In the genomic region with DNA sequence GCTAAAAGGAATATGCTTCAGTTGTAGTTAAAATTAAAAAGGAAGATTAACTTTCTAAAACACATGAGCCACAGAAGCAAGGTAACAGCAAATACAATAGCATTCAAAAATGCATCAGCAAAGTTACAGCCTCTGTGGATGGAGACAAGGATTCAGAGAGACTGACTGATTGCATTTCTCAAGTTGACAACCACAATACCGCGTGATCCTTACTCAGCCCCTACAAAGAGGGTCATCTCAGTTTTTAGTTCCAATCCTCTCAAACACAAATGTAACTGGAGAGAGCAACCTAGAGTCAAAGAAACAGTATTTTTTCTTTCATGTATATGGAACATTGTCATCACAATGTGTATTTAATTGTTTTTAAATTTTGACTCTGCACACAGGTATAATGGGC, we compare ENCODE assay signal across 22 cellular contexts. TPM values are rescaled to one million over a fixed set of nuclear protein-coding genes. Genes with fewer than 3 reads are reported as not detected.
DNase-seq lines count a peak whose midpoint lies in the region; ATAC-seq, FAIRE-seq and TF ChIP-seq lines count a peak whose summit lies in the region.
"Had no signal": no experiment of that assay in that cellular context is flagged by ENCODE, and none has a peak within 500 bp of the region (broad histone marks: within the 10 kb centered on the region; RNA-seq: fewer than 3 reads in every experiment).

No MANE protein-coding gene starts in this region.

- H3K27ac ChIP-seq in left ventricle myocardium inferior (replicated peaks): peak overlapping the region; percentile 74
- H3K27ac ChIP-seq in endothelial cell of umbilical vein (ENCODE audit: insufficient read depth, low read depth, low read length): no peak overlapping the region
- H3K27ac ChIP-seq in sigmoid colon: peak overlapping the region in 3 of 4 donors; percentile 63 to 69 (median 69)
- H3K27ac ChIP-seq: SJCRH30, WERI-Rb-1 had no signal

- no peak for TF ChIP-seq CTCF in left ventricle myocardium inferior (IDR thresholded peaks at IDR 0.05; ENCODE audit: borderline replicate concordance)
- no peak for TF ChIP-seq CTCF in endothelial cell of umbilical vein (IDR thresholded peaks at IDR 0.05; ENCODE audit: extremely low read depth in 1 of 2, insufficient read depth in 1 of 2, low read depth in 1 of 2, low read length in 2 of 2)
- TF ChIP-seq CTCF in sigmoid colon (IDR thresholded peaks at IDR 0.05): no peak

- H3K4me2 ChIP-seq in endothelial cell of umbilical vein (ENCODE audit: insufficient read depth, low read length): no peak overlapping the region
- H3K4me2 ChIP-seq: GM23338 had no signal

- intact Hi-C loops in left ventricle myocardium inferior (cut with micrococcal nuclease) (no loop called here), left cardiac atrium (cut with DNase I) (no loop called here), endothelial cell of umbilical vein (cut with micrococcal nuclease) (no loop called here), sigmoid colon (cut with DNase I) (no loop called here)

- dilution Hi-C loops in endothelial cell of umbilical vein (cut with MboI; ENCODE audit: extremely low pct_ligation_motif_present, low sequenced_read_pairs): no loop called here

- CTCF ChIA-PET in endothelial cell of umbilical vein (lab: Charles Lee): interaction anchor here (0.8 kb wide), 1 partner anchor 17 kb away, joined by 3 read pairs; no protein-coding TSS in a partner anchor

- H3K36me3 ChIP-seq in left ventricle myocardium inferior: no peaks in the 10 kb centered on the region
- H3K36me3 ChIP-seq in endothelial cell of umbilical vein (ENCODE audit: control insufficient read depth in 2 of 2, extremely low read depth in 1 of 2, insufficient read depth in 2 of 2, low read length in 2 of 2): no peaks in the 10 kb centered on the region
- no peaks in the 10 kb centered on the region for H3K36me3 ChIP-seq in sigmoid colon
- H3K36me3 ChIP-seq: SJCRH30, WERI-Rb-1 had no signal

- H3K9me3 ChIP-seq in left ventricle myocardium inferior (replicated peaks): no peaks in the 10 kb centered on the region
- no peaks in the 10 kb centered on the region for H3K9me3 ChIP-seq in endothelial cell of umbilical vein (replicated peaks; ENCODE audit: control insufficient read depth, insufficient read depth, low read length)
- no peaks in the 10 kb centered on the region for H3K9me3 ChIP-seq in sigmoid colon
- H3K9me3 ChIP-seq: SJCRH30 had no signal

- TF ChIP-seq EP300 in sigmoid colon (IDR thresholded peaks at IDR 0.05): no peak

- H3K9ac ChIP-seq in endothelial cell of umbilical vein (replicated peaks; ENCODE audit: extremely low read depth, insufficient read depth, low read length): no peak overlapping the region

- no peaks in the 10 kb centered on the region for H3K79me2 ChIP-seq in endothelial cell of umbilical vein (ENCODE audit: control insufficient read depth, insufficient read depth, low read length)

- BruUV-seq in endothelial cell of umbilical vein (replicated peaks; lab: Mats Ljungman, UMichigan): no TSS peak

- H3K4me3 ChIP-seq in left ventricle myocardium inferior (no peak overlapping the region), endothelial cell of umbilical vein (replicated peaks in 1 of 3; ENCODE audit: insufficient read depth in 1 of 3, low read depth in 1 of 3, low read length in 3 of 3) (no peak overlapping the region), sigmoid colon (no peak overlapping the region)
- H3K4me3 ChIP-seq: GM23338, SJCRH30 had no signal

- DNase-seq in left ventricle myocardium inferior (no peak), left cardiac atrium (no peak), endothelial cell of umbilical vein (ENCODE audit: low read depth, low spot score) (no peak), sigmoid colon (no peak)
- no peak for DNase-seq in stimulated activated naive CD8-positive, alpha-beta T cell treated with anti-CD3 and anti-CD28 coated beads, Interleukin-15, Interleukin-2, amounts not matched to agents 100 U/mL and 50 U/mL, for 24 hours
- no peak for DNase-seq in activated CD4-positive, alpha-beta T cell treated with anti-CD3 and anti-CD28 coated beads, Interleukin-2, amount 50 U/mL, for 48 hours
- no peak for DNase-seq in stimulated activated CD8-positive, alpha-beta memory T cell treated with anti-CD3 and anti-CD28 coated beads, Interleukin-4, amount 100 ng/mL, for 48 hours
- DNase-seq in stimulated activated naive CD4-positive, alpha-beta T cell treated with Interleukin-2 at 50 U/mL for 16 hours (lab: John Stamatoyannopoulos, UW): no peak
- DNase-seq: ACHN; activated CD4-positive, alpha-beta memory T cell treated with anti-CD3 and anti-CD28 coated beads, Interleukin-2, amount 10 ng/mL, durations not matched to agents 7 days and 5 days; activated naive CD4-positive, alpha-beta T cell treated with Interleukin-2 at 50 U/mL for 16 hours; anterior cingulate cortex; CD4-positive, alpha-beta memory T cell; GF-D8; NCI-H774; SJCRH30; stimulated activated CD4-positive, alpha-beta T cell treated with anti-CD3 and anti-CD28 coated beads, Interleukin-2, amount 100 ng/mL, for 48 hours; T-helper 2 cell; WERI-Rb-1 had no signal

- TF ChIP-seq POLR2A in endothelial cell of umbilical vein (IDR thresholded peaks at IDR 0.05; ENCODE audit: low read depth, low read length) (no peak), sigmoid colon (IDR thresholded peaks at IDR 0.05) (no peak)

- no peaks in the 10 kb centered on the region for H3K9me1 ChIP-seq in endothelial cell of umbilical vein (replicated peaks; ENCODE audit: control insufficient read depth, extremely low read depth, insufficient read depth, low read length)

- POLR2A ChIA-PET in endothelial cell of umbilical vein (lab: Charles Lee): no interaction called here

- no peak overlapping the region for H2AFZ ChIP-seq in endothelial cell of umbilical vein (ENCODE audit: low read depth, low read length)
- H2AFZ ChIP-seq: GM23338 had no signal

- H4K20me1 ChIP-seq in endothelial cell of umbilical vein (replicated peaks; ENCODE audit: control insufficient read depth, extremely low read depth, insufficient read depth, low read length): no peaks in the 10 kb centered on the region

- H3K27me3 ChIP-seq in left ventricle myocardium inferior (ENCODE audit: low read depth) (no peaks in the 10 kb centered on the region), endothelial cell of umbilical vein (ENCODE audit: control insufficient read depth in 2 of 2, insufficient read depth in 2 of 2, low read length in 2 of 2) (no peaks in the 10 kb centered on the region), sigmoid colon (no peaks in the 10 kb centered on the region)
- H3K27me3 ChIP-seq: SJCRH30 had no signal

- FAIRE-seq in endothelial cell of umbilical vein (lab: Jason Lieb, UNC): peak; percentile 66

- no peak for ATAC-seq in left cardiac atrium
- no peak for ATAC-seq in stimulated activated naive CD8-positive, alpha-beta T cell treated with anti-CD3 and anti-CD28 coated beads, Interleukin-15, Interleukin-2, amounts not matched to agents 100 U/mL and 50 U/mL, for 24 hours
- ATAC-seq: GM23338 had no signal

- peaks cover 29% of the 10 kb centered on the region for H3K4me1 ChIP-seq in left ventricle myocardium inferior
- peaks cover 3% of the 10 kb centered on the region for H3K4me1 ChIP-seq in endothelial cell of umbilical vein (ENCODE audit: control insufficient read depth, extremely low read depth, insufficient read depth, low read length)
- H3K4me1 ChIP-seq in sigmoid colon: peaks cover 0 to 64% (median 43%) of the 10 kb centered on the region in 4 donors
- H3K4me1 ChIP-seq: SJCRH30 had no signal

- WGBS in sigmoid colon, 2 donors: 69 to 92% methylated on average over 2 of the region's 2 CpGs

TF ChIP-seq in endothelial cell of umbilical vein, 7 proteins besides CTCF, POLR2A, EP300 and RAD21:
- TF ChIP-seq, protein P1, sequence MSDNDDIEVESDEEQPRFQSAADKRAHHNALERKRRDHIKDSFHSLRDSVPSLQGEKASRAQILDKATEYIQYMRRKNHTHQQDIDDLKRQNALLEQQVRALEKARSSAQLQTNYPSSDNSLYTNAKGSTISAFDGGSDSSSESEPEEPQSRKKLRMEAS (IDR thresholded peaks at IDR 0.05; ENCODE audit: insufficient read depth, insufficient read length): no peak
- no peak for TF ChIP-seq FOS (IDR thresholded peaks at IDR 0.05; ENCODE audit: borderline replicate concordance, insufficient read depth, low read length)

RNA-seq across cellular contexts. Expression of gene C1QTNF7, which starts 14.2 kb away (rescaled TPM):
- total RNA-seq in left ventricle myocardium inferior: 2.4 TPM
- 1 to 10 TPM; 1.9 to 7.4 TPM for total RNA-seq in left cardiac atrium
- total RNA-seq in endothelial cell of umbilical vein: not detected in 2 replicates
- not detected in 2 replicates for polyA plus RNA-seq in endothelial cell of umbilical vein
- polyA plus RNA-seq in endothelial cell of umbilical vein (2011; cell fraction: cytosol; rRNA removed): not detected in 2 replicates
- not detected in 2 replicates for polyA plus RNA-seq in endothelial cell of umbilical vein (2011; cell fraction: nucleus; rRNA removed)
- not detected in 2 replicates for polyA plus RNA-seq in endothelial cell of umbilical vein (2012)
- polyA minus RNA-seq in endothelial cell of umbilical vein: not detected in 2 replicates
- not detected for polyA minus RNA-seq in endothelial cell of umbilical vein (2011; cell fraction: cytosol; rRNA and poly(A)+ RNA removed)
- not detected in 2 replicates for polyA minus RNA-seq in endothelial cell of umbilical vein (2011; cell fraction: nucleus; rRNA and poly(A)+ RNA removed)
- 10 to 100 TPM; 11.0 to 36.8 (median 18.9) TPM for total RNA-seq in sigmoid colon
- polyA plus RNA-seq in sigmoid colon: 1 to 10 TPM in 2 of 3 donors, under 1 TPM in 1; 0.46 to 2.4 (median 1.2) TPM
- total RNA-seq: activated CD4-positive, alpha-beta memory T cell treated with anti-CD3 and anti-CD28 coated beads, Interleukin-2, amount 10 ng/mL, durations not matched to agents 7 days and 5 days; CD4-positive, alpha-beta memory T cell; GM23338; neural crest cell; progenitor cell of endocrine pancreas; SJCRH30 had no signal
- polyA plus RNA-seq: CD4-positive, alpha-beta memory T cell; GM23338 had no signal

RNA-seq across cellular contexts. Expression of gene CC2D2A, which starts 56.1 kb away (rescaled TPM):
- total RNA-seq in left ventricle myocardium inferior (9.6 TPM), left cardiac atrium (10 to 100 TPM in 1 of 2 donors, 1 to 10 TPM in 1; 7.0 to 12.9 TPM), endothelial cell of umbilical vein (13.2 and 22.4 TPM in 2 replicates), sigmoid colon (100 to 1,000 TPM in 1 of 4 donors, 10 to 100 TPM in 3; 41.0 to 113 (median 51.3) TPM)
- polyA plus RNA-seq in endothelial cell of umbilical vein (10.2 and 10.6 TPM in 2 replicates), sigmoid colon (1 to 10 TPM; 2.5 to 6.0 (median 3.8) TPM)
- 16.4 and 17.5 TPM in 2 replicates for polyA plus RNA-seq in endothelial cell of umbilical vein (2011; cell fraction: cytosol; rRNA removed)
- polyA plus RNA-seq in endothelial cell of umbilical vein (2011; cell fraction: nucleus; rRNA removed): 27.5 and 30.1 TPM in 2 replicates
- 12.4 and 15.1 TPM in 2 replicates for polyA plus RNA-seq in endothelial cell of umbilical vein (2012)
- polyA minus RNA-seq in endothelial cell of umbilical vein: 14.3 and 36.2 TPM in 2 replicates
- 6.0 TPM for polyA minus RNA-seq in endothelial cell of umbilical vein (2011; cell fraction: cytosol; rRNA and poly(A)+ RNA removed)
- 28.2 and 29.0 TPM in 2 replicates for polyA minus RNA-seq in endothelial cell of umbilical vein (2011; cell fraction: nucleus; rRNA and poly(A)+ RNA removed)
- total RNA-seq: activated CD4-positive, alpha-beta memory T cell treated with anti-CD3 and anti-CD28 coated beads, Interleukin-2, amount 10 ng/mL, durations not matched to agents 7 days and 5 days had no signal
